In the genomic region with DNA sequence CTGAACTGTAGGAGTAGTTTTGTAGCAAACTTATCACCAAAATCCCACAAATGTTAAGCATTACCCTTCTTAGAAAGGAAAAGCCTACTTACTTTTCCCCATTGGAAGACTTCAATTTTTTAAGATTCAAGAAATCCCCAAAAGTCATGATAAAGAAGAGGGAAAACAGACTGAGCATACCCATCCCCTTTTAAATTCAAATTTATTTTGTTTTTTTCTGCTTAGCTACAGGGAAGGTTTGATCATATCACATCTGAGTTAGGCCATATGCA, we compare ENCODE assay signal across 1 cellular context.
TF ChIP-seq lines count a peak whose summit lies in the region.

No MANE protein-coding gene starts in this region.

TF ChIP-seq in K562, 482 proteins besides CTCF, POLR2A, EP300 and RAD21 (continued from another document):
- TF ChIP-seq, protein P1, sequence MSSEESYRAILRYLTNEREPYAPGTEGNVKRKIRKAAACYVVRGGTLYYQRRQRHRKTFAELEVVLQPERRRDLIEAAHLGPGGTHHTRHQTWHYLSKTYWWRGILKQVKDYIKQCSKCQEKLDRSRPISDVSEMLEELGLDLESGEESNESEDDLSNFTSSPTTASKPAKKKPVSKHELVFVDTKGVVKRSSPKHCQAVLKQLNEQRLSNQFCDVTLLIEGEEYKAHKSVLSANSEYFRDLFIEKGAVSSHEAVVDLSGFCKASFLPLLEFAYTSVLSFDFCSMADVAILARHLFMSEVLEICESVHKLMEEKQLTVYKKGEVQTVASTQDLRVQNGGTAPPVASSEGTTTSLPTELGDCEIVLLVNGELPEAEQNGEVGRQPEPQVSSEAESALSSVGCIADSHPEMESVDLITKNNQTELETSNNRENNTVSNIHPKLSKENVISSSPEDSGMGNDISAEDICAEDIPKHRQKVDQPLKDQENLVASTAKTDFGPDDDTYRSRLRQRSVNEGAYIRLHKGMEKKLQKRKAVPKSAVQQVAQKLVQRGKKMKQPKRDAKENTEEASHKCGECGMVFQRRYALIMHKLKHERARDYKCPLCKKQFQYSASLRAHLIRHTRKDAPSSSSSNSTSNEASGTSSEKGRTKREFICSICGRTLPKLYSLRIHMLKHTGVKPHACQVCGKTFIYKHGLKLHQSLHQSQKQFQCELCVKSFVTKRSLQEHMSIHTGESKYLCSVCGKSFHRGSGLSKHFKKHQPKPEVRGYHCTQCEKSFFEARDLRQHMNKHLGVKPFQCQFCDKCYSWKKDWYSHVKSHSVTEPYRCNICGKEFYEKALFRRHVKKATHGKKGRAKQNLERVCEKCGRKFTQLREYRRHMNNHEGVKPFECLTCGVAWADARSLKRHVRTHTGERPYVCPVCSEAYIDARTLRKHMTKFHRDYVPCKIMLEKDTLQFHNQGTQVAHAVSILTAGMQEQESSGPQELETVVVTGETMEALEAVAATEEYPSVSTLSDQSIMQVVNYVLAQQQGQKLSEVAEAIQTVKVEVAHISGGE (CRISPR knock-in tag; IDR thresholded peaks at IDR 0.05): peak in 1 of 3 experiments; percentile 49; a peak in 2 of 6 replicates
- TF ChIP-seq ZNF780A (CRISPR knock-in tag; IDR thresholded peaks at IDR 0.05) (no peak), RBM14 (IDR thresholded peaks at IDR 0.05; ENCODE audit: borderline replicate concordance, insufficient read depth, low read depth, low read length) (no peak), TCF7L2 (IDR thresholded peaks at IDR 0.05; ENCODE audit: low read depth, low read length) (no peak), MAFG (tag; conservative IDR thresholded peaks at IDR 0.05) (peak; percentile 3; the same call in 1 of the 2 replicates), ZNF316 (IDR thresholded peaks at IDR 0.05) (no peak), CBX1 (IDR thresholded peaks at IDR 0.05; ENCODE audit: low read depth) (no peak), ETV6 (IDR thresholded peaks at IDR 0.05; ENCODE audit: borderline replicate concordance in 1 of 2, low read depth in 2 of 2, low read length in 1 of 2) (no peak; a peak in 1 of 4 replicates), ETV6 (CRISPR knock-in tag; IDR thresholded peaks at IDR 0.05; ENCODE audit: borderline replicate concordance) (0 out of 2 replicates have a peak, but pooled peaks have one; percentile 53), ZNF384 (IDR thresholded peaks at IDR 0.05; ENCODE audit: low read depth, low read length) (no peak), ZNF764 (CRISPR knock-in tag; IDR thresholded peaks at IDR 0.05; ENCODE audit: low read depth) (no peak), HCFC1 (IDR thresholded peaks at IDR 0.05; ENCODE audit: low read depth, low read length) (no peak), GTF2E2 (tag; IDR thresholded peaks at IDR 0.05) (peak; percentile 96), ZNF589 (CRISPR knock-in tag; IDR thresholded peaks at IDR 0.05; ENCODE audit: low read depth) (no peak), PREB (CRISPR knock-in tag; IDR thresholded peaks at IDR 0.05) (no peak), CBX3 (IDR thresholded peaks at IDR 0.05; ENCODE audit: borderline replicate concordance in 1 of 2, low read length in 2 of 2) (no peak), SMAD1 (IDR thresholded peaks at IDR 0.05; ENCODE audit: low read depth, low read length, partially characterized antibody) (no peak), SIX5 (IDR thresholded peaks at IDR 0.05; ENCODE audit: borderline replicate concordance in 1 of 2, insufficient read depth in 1 of 2, low read depth in 1 of 2, low read length in 2 of 2) (no peak), MCM3 (IDR thresholded peaks at IDR 0.05) (no peak), MAFF (IDR thresholded peaks at IDR 0.05; ENCODE audit: low read length) (peak; percentile 92; the same call in 1 of the 2 replicates), NCOA2 (IDR thresholded peaks at IDR 0.05; ENCODE audit: partially characterized antibody in 2 of 2) (no peak), TAF7 (tag; IDR thresholded peaks at IDR 0.05) (no peak), GTF2A2 (tag; IDR thresholded peaks at IDR 0.05) (0 out of 2 replicates have a peak, but pooled peaks have one; percentile 14), PRDM10 (IDR thresholded peaks at IDR 0.05; ENCODE audit: partially characterized antibody) (no peak), ZNF174 (CRISPR knock-in tag; IDR thresholded peaks at IDR 0.05) (no peak), ILK (tag; IDR thresholded peaks at IDR 0.05; ENCODE audit: borderline replicate concordance, low read depth) (0 out of 2 replicates have a peak, but pooled peaks have one; percentile 6), GATA2 (CRISPR knock-in tag; IDR thresholded peaks at IDR 0.05) (0 out of 2 replicates have a peak, but pooled peaks have one; percentile 15), NR3C1 (CRISPR knock-in tag; IDR thresholded peaks at IDR 0.05) (no peak), NFE2L1 (tag; IDR thresholded peaks at IDR 0.05; ENCODE audit: borderline replicate concordance, low read depth) (peak; percentile 57; the same call in 1 of the 2 replicates), ZNF695 (CRISPR knock-in tag; IDR thresholded peaks at IDR 0.05) (no peak), NCOA1 (IDR thresholded peaks at IDR 0.05; ENCODE audit: low read depth) (no peak), ADNP (tag; IDR thresholded peaks at IDR 0.05) (no peak), KHSRP (IDR thresholded peaks at IDR 0.05) (no peak), MAZ (CRISPR knock-in tag; conservative IDR thresholded peaks at IDR 0.05 in 1 of 2, IDR thresholded peaks at IDR 0.05 in 1 of 2) (0 out of 4 replicates have a peak, but pooled peaks of 1 of the 2 experiments have one; percentile 0), NR0B1 (IDR thresholded peaks at IDR 0.05; ENCODE audit: partially characterized antibody) (no peak), FOS (IDR thresholded peaks at IDR 0.05; ENCODE audit: extremely low read depth, insufficient read length) (no peak), DIDO1 (tag; IDR thresholded peaks at IDR 0.05; ENCODE audit: low read depth) (no peak), ZNF184 (CRISPR knock-in tag; IDR thresholded peaks at IDR 0.05) (no peak)
- TF ChIP-seq, protein P2, sequence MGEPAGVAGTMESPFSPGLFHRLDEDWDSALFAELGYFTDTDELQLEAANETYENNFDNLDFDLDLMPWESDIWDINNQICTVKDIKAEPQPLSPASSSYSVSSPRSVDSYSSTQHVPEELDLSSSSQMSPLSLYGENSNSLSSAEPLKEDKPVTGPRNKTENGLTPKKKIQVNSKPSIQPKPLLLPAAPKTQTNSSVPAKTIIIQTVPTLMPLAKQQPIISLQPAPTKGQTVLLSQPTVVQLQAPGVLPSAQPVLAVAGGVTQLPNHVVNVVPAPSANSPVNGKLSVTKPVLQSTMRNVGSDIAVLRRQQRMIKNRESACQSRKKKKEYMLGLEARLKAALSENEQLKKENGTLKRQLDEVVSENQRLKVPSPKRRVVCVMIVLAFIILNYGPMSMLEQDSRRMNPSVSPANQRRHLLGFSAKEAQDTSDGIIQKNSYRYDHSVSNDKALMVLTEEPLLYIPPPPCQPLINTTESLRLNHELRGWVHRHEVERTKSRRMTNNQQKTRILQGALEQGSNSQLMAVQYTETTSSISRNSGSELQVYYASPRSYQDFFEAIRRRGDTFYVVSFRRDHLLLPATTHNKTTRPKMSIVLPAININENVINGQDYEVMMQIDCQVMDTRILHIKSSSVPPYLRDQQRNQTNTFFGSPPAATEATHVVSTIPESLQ (CRISPR knock-in tag; IDR thresholded peaks at IDR 0.05): no peak
- TF ChIP-seq, protein P3, sequence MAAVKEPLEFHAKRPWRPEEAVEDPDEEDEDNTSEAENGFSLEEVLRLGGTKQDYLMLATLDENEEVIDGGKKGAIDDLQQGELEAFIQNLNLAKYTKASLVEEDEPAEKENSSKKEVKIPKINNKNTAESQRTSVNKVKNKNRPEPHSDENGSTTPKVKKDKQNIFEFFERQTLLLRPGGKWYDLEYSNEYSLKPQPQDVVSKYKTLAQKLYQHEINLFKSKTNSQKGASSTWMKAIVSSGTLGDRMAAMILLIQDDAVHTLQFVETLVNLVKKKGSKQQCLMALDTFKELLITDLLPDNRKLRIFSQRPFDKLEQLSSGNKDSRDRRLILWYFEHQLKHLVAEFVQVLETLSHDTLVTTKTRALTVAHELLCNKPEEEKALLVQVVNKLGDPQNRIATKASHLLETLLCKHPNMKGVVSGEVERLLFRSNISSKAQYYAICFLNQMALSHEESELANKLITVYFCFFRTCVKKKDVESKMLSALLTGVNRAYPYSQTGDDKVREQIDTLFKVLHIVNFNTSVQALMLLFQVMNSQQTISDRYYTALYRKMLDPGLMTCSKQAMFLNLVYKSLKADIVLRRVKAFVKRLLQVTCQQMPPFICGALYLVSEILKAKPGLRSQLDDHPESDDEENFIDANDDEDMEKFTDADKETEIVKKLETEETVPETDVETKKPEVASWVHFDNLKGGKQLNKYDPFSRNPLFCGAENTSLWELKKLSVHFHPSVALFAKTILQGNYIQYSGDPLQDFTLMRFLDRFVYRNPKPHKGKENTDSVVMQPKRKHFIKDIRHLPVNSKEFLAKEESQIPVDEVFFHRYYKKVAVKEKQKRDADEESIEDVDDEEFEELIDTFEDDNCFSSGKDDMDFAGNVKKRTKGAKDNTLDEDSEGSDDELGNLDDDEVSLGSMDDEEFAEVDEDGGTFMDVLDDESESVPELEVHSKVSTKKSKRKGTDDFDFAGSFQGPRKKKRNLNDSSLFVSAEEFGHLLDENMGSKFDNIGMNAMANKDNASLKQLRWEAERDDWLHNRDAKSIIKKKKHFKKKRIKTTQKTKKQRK (IDR thresholded peaks at IDR 0.05; ENCODE audit: borderline replicate concordance, low read depth, low read length): no peak
- TF ChIP-seq, protein P4, sequence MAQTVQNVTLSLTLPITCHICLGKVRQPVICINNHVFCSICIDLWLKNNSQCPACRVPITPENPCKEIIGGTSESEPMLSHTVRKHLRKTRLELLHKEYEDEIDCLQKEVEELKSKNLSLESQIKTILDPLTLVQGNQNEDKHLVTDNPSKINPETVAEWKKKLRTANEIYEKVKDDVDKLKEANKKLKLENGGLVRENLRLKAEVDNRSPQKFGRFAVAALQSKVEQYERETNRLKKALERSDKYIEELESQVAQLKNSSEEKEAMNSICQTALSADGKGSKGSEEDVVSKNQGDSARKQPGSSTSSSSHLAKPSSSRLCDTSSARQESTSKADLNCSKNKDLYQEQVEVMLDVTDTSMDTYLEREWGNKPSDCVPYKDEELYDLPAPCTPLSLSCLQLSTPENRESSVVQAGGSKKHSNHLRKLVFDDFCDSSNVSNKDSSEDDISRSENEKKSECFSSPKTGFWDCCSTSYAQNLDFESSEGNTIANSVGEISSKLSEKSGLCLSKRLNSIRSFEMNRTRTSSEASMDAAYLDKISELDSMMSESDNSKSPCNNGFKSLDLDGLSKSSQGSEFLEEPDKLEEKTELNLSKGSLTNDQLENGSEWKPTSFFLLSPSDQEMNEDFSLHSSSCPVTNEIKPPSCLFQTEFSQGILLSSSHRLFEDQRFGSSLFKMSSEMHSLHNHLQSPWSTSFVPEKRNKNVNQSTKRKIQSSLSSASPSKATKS (CRISPR knock-in tag; IDR thresholded peaks at IDR 0.05): no peak
- TF ChIP-seq, protein P5, sequence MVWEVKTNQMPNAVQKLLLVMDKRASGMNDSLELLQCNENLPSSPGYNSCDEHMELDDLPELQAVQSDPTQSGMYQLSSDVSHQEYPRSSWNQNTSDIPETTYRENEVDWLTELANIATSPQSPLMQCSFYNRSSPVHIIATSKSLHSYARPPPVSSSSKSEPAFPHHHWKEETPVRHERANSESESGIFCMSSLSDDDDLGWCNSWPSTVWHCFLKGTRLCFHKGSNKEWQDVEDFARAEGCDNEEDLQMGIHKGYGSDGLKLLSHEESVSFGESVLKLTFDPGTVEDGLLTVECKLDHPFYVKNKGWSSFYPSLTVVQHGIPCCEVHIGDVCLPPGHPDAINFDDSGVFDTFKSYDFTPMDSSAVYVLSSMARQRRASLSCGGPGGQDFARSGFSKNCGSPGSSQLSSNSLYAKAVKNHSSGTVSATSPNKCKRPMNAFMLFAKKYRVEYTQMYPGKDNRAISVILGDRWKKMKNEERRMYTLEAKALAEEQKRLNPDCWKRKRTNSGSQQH (CRISPR knock-in tag; IDR thresholded peaks at IDR 0.05): no peak
